ENCODE assay signal across 1 cellular context in the genomic region with DNA sequence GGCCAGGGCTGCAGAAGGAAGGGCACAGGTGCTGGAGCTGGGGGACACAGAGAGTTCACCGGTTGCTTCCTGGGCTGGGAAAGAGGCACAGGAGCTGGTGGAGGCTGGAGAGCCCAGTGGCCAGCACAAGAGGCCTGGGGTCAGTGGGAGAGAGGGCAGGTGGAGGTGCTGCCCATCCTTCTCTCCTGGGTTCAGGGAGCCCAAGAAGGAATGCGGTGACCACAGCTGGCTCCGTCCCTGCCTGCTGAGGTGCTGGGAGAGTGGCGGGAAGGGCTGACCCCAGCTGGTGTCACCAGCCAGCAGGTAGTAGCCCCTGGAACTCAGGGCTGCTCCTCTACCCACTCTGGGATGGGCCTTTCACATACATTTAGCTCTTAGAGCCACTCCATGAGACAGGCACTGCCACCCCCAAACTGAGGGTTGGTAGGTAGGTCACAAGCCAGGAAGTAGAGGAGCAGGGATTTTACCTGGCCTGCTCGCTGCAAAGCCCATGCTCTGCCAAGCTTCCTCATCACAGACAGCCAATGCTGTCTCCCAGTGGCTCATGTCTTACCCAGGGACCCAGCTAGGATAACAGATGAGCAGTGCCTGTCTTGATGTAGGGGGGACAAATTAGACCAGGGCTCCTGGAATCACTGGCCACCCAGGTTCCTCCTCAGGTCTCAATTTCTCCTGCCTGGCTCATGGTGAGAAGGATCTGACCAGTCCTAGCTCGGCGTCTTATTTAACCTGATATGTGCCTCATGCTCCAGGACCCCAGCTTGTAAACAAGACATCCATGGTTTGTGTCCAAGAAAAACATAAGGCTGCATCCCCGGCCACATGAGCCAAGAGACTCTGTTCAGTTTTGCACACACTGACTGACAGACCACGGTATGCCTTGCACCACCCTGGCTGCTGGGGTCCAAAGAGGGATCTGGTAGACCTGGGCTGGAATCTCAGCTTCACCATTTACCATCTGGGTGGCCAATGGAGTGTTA.
TF ChIP-seq lines count a peak whose summit lies in the region.

No MANE protein-coding gene starts in this region.

TF ChIP-seq in H1, 55 proteins besides CTCF, POLR2A, EP300 and RAD21 (continued from another document):
- no peak for TF ChIP-seq CHD7 (IDR thresholded peaks at IDR 0.05; ENCODE audit: insufficient replicate concordance, low read length)
- no peak for TF ChIP-seq BACH1 (IDR thresholded peaks at IDR 0.05; ENCODE audit: low read length)
- TF ChIP-seq JUN (IDR thresholded peaks at IDR 0.05; ENCODE audit: low read depth, low read length) = no peak
- no peak for TF ChIP-seq TAF1 (IDR thresholded peaks at IDR 0.05; ENCODE audit: low read depth, low read length)
- TF ChIP-seq TAF7 (optimal IDR thresholded peaks at IDR 0.05; ENCODE audit: borderline replicate concordance, low read depth, low read length) = no peak
- TF ChIP-seq CHD2 (IDR thresholded peaks at IDR 0.05; ENCODE audit: low read length) = no peak
